30 cellular contexts compared by ENCODE assay signal in the genomic region with DNA sequence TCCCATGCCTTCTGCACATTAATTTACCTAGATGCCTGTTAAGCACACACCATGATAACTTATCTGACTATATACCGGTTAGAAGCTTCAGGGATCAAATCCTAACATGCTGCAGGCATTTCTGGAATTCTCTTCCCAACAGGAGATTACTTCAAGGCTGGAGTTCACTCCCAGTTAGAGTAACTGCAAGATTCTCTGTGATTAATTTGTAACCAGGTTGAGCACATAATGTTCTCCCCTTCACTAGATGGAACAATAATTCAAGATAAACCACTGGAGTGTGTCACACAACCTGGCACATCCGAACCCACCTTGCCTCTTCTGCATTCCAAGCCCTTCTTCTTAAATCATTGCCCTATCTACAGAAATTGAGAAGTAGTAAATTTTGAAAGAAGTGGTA. TPM values are rescaled to one million over a fixed set of nuclear protein-coding genes. Genes with fewer than 3 reads are reported as not detected.
A peak's percentile ranks its signal among the peaks of the same experiment; 100 is the strongest.
DNase-seq lines count a peak whose midpoint lies in the region; ATAC-seq, FAIRE-seq and TF ChIP-seq lines count a peak whose summit lies in the region.
"Had no signal": no experiment of that assay in that cellular context is flagged by ENCODE, and none has a peak within 500 bp of the region (broad histone marks: within the 10 kb centered on the region; RNA-seq: fewer than 3 reads in every experiment).

No MANE protein-coding gene starts in this region.

- H2BK20ac ChIP-seq in H1 (ENCODE audit: low read length) = no peak overlapping the region

- H3K4me3 Mint-ChIP-seq in GM23338 (no peak overlapping the region), T-cell (no peak overlapping the region)
- no peak overlapping the region for H3K4me3 Mint-ChIP-seq in activated T-cell treated with anti-CD3 and anti-CD28 coated beads, Interleukin-2, amount 50 U/mL, for 72 hours
- H3K4me3 Mint-ChIP-seq: activated naive CD4-positive, alpha-beta T cell treated with anti-CD3 and anti-CD28 coated beads, Interleukin-2, amount 50 U/mL, for 24 hours; CD4-positive, CD25-positive, alpha-beta regulatory T cell; stimulated activated effector memory CD8-positive, alpha-beta T cell treated with anti-CD3 and anti-CD28 coated beads, Interleukin-12 subunit alpha, Interleukin-12 subunit beta, amount 100 ng/mL, for 72 hours had no signal

- TF ChIP-seq RAD21 in H1 (IDR thresholded peaks at IDR 0.05 in 1 of 2, conservative IDR thresholded peaks at IDR 0.05 in 1 of 2; ENCODE audit: low read depth in 2 of 2, low read length in 2 of 2) = no peak

- WGBS in H1 (ENCODE audit: extremely low coverage in 1 of 2, insufficient coverage in 1 of 2, insufficient read length in 1 of 2, insufficient replicate concordance in 2 of 2, low coverage in 1 of 2, low lambda C conversion rate in 2 of 2, missing lambda C conversion rate in 1 of 2), 2 experiments = 60% methylated on average over 2 of the region's 2 CpGs; no CpG with 5 or more reads in 1 of the 2 experiments

- H2BK120ac ChIP-seq in H1 (replicated peaks; ENCODE audit: low read depth, low read length) = no peak overlapping the region

- no peak overlapping the region for H3K4me2 ChIP-seq in GM23338
- no peak overlapping the region; a peak in 1 of 4 replicates for H3K4me2 ChIP-seq in H1 (ENCODE audit: insufficient read depth in 1 of 2, low read depth in 2 of 2, low read length in 2 of 2)

- TF ChIP-seq EP300 in H1 (IDR thresholded peaks at IDR 0.05; ENCODE audit: borderline replicate concordance in 1 of 2, low read depth in 2 of 2, low read length in 2 of 2) = no peak

- H4K8ac ChIP-seq in H1 (ENCODE audit: extremely low read depth, insufficient read depth, low read length) = no peak overlapping the region

- H3K23ac ChIP-seq in H1 (ENCODE audit: insufficient read length) = no peak overlapping the region

- H4K20me1 ChIP-seq in GM23338 (replicated peaks; ENCODE audit: insufficient read depth) = no peaks in the 10 kb centered on the region
- H4K20me1 ChIP-seq in H1 (replicated peaks in 1 of 2; ENCODE audit: control insufficient read depth in 1 of 2, insufficient read depth in 2 of 2, low read length in 2 of 2) = no peaks in the 10 kb centered on the region

- no peak overlapping the region for H2AK5ac ChIP-seq in H1 (ENCODE audit: low read depth, low read length)

- H3K36me3 Mint-ChIP-seq in GM23338 (ENCODE audit: low read depth) (peaks cover 34% of the 10 kb centered on the region), T-cell (no peaks in the 10 kb centered on the region)
- H3K36me3 Mint-ChIP-seq in activated T-cell treated with anti-CD3 and anti-CD28 coated beads, Interleukin-2, amount 50 U/mL, for 72 hours (ENCODE audit: insufficient read depth in 2 of 2) = no peaks in the 10 kb centered on the region
- H3K36me3 Mint-ChIP-seq: activated naive CD4-positive, alpha-beta T cell treated with anti-CD3 and anti-CD28 coated beads, Interleukin-2, amount 50 U/mL, for 24 hours; CD4-positive, CD25-positive, alpha-beta regulatory T cell; stimulated activated effector memory CD8-positive, alpha-beta T cell treated with anti-CD3 and anti-CD28 coated beads, Interleukin-12 subunit alpha, Interleukin-12 subunit beta, amount 100 ng/mL, for 72 hours had no signal

- H2BK15ac ChIP-seq in H1 (ENCODE audit: low read length) = no peak overlapping the region

- H3K9me3 Mint-ChIP-seq in GM23338 (peaks cover 30% of the 10 kb centered on the region), T-cell (peaks cover 6 to 9% (median 8%) of the 10 kb centered on the region in 3 donors)
- peaks cover 0 to 7% of the 10 kb centered on the region in 2 donors for H3K9me3 Mint-ChIP-seq in activated T-cell treated with anti-CD3 and anti-CD28 coated beads, Interleukin-2, amount 50 U/mL, for 72 hours

- FAIRE-seq in H1 (lab: Jason Lieb, UNC) = peak; percentile 28
- FAIRE-seq: GM19239 had no signal

- no peak overlapping the region for H3K27ac Mint-ChIP-seq in GM23338
- H3K27ac Mint-ChIP-seq in T-cell = no peak overlapping the region
- no peak overlapping the region for H3K27ac Mint-ChIP-seq in activated T-cell treated with anti-CD3 and anti-CD28 coated beads, Interleukin-2, amount 50 U/mL, for 72 hours
- H3K27ac Mint-ChIP-seq: activated naive CD4-positive, alpha-beta T cell treated with anti-CD3 and anti-CD28 coated beads, Interleukin-2, amount 50 U/mL, for 24 hours; CD4-positive, CD25-positive, alpha-beta regulatory T cell; stimulated activated effector memory CD8-positive, alpha-beta T cell treated with anti-CD3 and anti-CD28 coated beads, Interleukin-12 subunit alpha, Interleukin-12 subunit beta, amount 100 ng/mL, for 72 hours had no signal

- H3K79me1 ChIP-seq in H1 (ENCODE audit: low read depth, low read length) = no peaks in the 10 kb centered on the region

- no peak overlapping the region for H3K56ac ChIP-seq in H1 (replicated peaks; ENCODE audit: insufficient read length, low read depth, low read length)

- H3K23me2 ChIP-seq in H1 (ENCODE audit: low read depth, low read length) = no peaks in the 10 kb centered on the region; the same call in 1 of the 2 replicates

- no peak overlapping the region for H3K14ac ChIP-seq in H1 (ENCODE audit: insufficient read length)

- no peak overlapping the region for H3K4me3 ChIP-seq in GM23338
- no peak overlapping the region for H3K4me3 ChIP-seq in H1 (ENCODE audit: extremely low read depth in 1 of 4, insufficient read depth in 2 of 4, low read depth in 3 of 4, low read length in 4 of 4)
- H3K4me3 ChIP-seq: left lung, uterus had no signal

- H3K4me1 Mint-ChIP-seq in GM23338 (no peaks in the 10 kb centered on the region), T-cell (no peaks in the 10 kb centered on the region)
- no peaks in the 10 kb centered on the region for H3K4me1 Mint-ChIP-seq in activated T-cell treated with anti-CD3 and anti-CD28 coated beads, Interleukin-2, amount 50 U/mL, for 72 hours (ENCODE audit: low read depth)
- H3K4me1 Mint-ChIP-seq: activated naive CD4-positive, alpha-beta T cell treated with anti-CD3 and anti-CD28 coated beads, Interleukin-2, amount 50 U/mL, for 24 hours; stimulated activated effector memory CD8-positive, alpha-beta T cell treated with anti-CD3 and anti-CD28 coated beads, Interleukin-12 subunit alpha, Interleukin-12 subunit beta, amount 100 ng/mL, for 72 hours had no signal

- POLR2A ChIA-PET in H1 (lab: Charles Lee; ENCODE audit: partially characterized antibody) (interaction anchor here (0.6 kb wide), 1 partner anchor 60 kb away, joined by 3 read pairs; no protein-coding TSS in a partner anchor), T-cell (lab: Charles Lee) (no interaction called here)

- no peaks in the 10 kb centered on the region for H3F3A ChIP-seq in GM23338 (replicated peaks; ENCODE audit: low read depth)

- H3K79me2 ChIP-seq in GM23338 (replicated peaks; ENCODE audit: insufficient read depth) (no peaks in the 10 kb centered on the region), H1 (ENCODE audit: control insufficient read depth in 1 of 2, insufficient read depth in 2 of 2, low read length in 2 of 2) (no peaks in the 10 kb centered on the region)

- no peak for DNase-seq in GM23338 (ENCODE audit: low spot score)
- no peak for DNase-seq in H1 (ENCODE audit: low read depth in 1 of 2, low spot score in 2 of 2)
- DNase-seq in left kidney (ENCODE audit: low read depth, low spot score) = peak; percentile 43
- DNase-seq in renal cortical epithelial cell (ENCODE audit: low read depth) = peak; percentile 96
- no peak for DNase-seq in T-cell
- no peak for DNase-seq in NCI-H82 treated with DMSO at 0.1 percent for 48 hours (lab: John Stamatoyannopoulos, UW; ENCODE audit: unreplicated experiment)
- no peak for DNase-seq in stimulated activated CD8-positive, alpha-beta memory T cell treated with anti-CD3 and anti-CD28 coated beads, Interleukin-4, amount 100 ng/mL, for 48 hours
- DNase-seq in activated T-cell treated with anti-CD3 and anti-CD28 coated beads, Interleukin-2, amount 50 U/mL, for 72 hours = no peak
- DNase-seq: activated CD4-positive, alpha-beta T cell treated with anti-CD3 and anti-CD28 coated beads, Interleukin-2, amount 50 U/mL, for 4 hours; anterior cingulate cortex; CD4-positive, CD25-positive, alpha-beta regulatory T cell; dermis blood vessel endothelial cell; DMS 273 treated with DMSO at 0.1 percent for 48 hours; head of caudate nucleus; left lung; midbrain; NCI-H446 treated with DMSO at 0.1 percent for 48 hours; T-helper 9 cell had no signal

- H3K9me3 ChIP-seq in H1 (ENCODE audit: insufficient read depth in 2 of 2, low read depth in 1 of 2, low read length in 1 of 2) = peaks cover 0 to 19% of the 10 kb centered on the region in 2 experiments; a peak in 3 of 4 replicates
- H3K9me3 ChIP-seq: left lung, uterus had no signal

- TF ChIP-seq CTCF in GM23338 (conservative IDR thresholded peaks at IDR 0.05; ENCODE audit: low read depth in 2 of 2) (no peak), H1 (IDR thresholded peaks at IDR 0.05; ENCODE audit: control extremely low read depth in 1 of 3, insufficient read depth in 1 of 3, low read depth in 1 of 3, low read length in 3 of 3) (no peak)

- TF ChIP-seq POLR2A in H1 (IDR thresholded peaks at IDR 0.05; ENCODE audit: control extremely low read depth in 1 of 2, low read depth in 2 of 2, low read length in 2 of 2) = no peak

- H3K27ac ChIP-seq in GM23338 (ENCODE audit: low read depth) (no peak overlapping the region), H1 (ENCODE audit: low read depth, low read length) (no peak overlapping the region)
- H3K27ac ChIP-seq: left lung had no signal

- H2BK12ac ChIP-seq in H1 (ENCODE audit: low read depth, low read length) = no peak overlapping the region

- H3K36me3 ChIP-seq in GM23338 (ENCODE audit: insufficient read depth) (no peaks in the 10 kb centered on the region; the same call in 1 of the 2 replicates), H1 (ENCODE audit: control insufficient read depth in 2 of 4, insufficient read depth in 4 of 4, low read length in 3 of 4) (peaks cover 0 to 4% (median 1%) of the 10 kb centered on the region in 4 experiments; a peak in 3 of 8 replicates)
- H3K36me3 ChIP-seq: left lung, uterus had no signal

- no peak overlapping the region for H3K9ac ChIP-seq in H1 (replicated peaks in 1 of 4; ENCODE audit: extremely low read depth in 1 of 4, low read depth in 3 of 4, low read length in 3 of 4)

- H4K91ac ChIP-seq in H1 (replicated peaks; ENCODE audit: insufficient read length, low read length) = no peak overlapping the region

- peak overlapping the region; percentile 65; the same call in 1 of the 2 replicates for H2AFZ ChIP-seq in GM23338
- H2AFZ ChIP-seq in H1 (ENCODE audit: low read length) = no peak overlapping the region

- H3K4me1 ChIP-seq in GM23338 (ENCODE audit: insufficient read depth) (no peaks in the 10 kb centered on the region), H1 (replicated peaks in 1 of 4; ENCODE audit: control insufficient read depth in 3 of 4, insufficient read depth in 4 of 4, low read length in 3 of 4) (peaks cover 0 to 2% (median 0%) of the 10 kb centered on the region in 4 experiments; a peak in 1 of 7 replicates)
- H3K4me1 ChIP-seq: left lung, uterus had no signal

- H3K4ac ChIP-seq in H1 (replicated peaks; ENCODE audit: insufficient read length, low read depth, low read length) = no peak overlapping the region

- no peak overlapping the region for H2BK5ac ChIP-seq in H1 (ENCODE audit: low read depth, low read length)

- no peaks in the 10 kb centered on the region for H3K27me3 ChIP-seq in GM23338 (ENCODE audit: insufficient read depth)
- no peaks in the 10 kb centered on the region for H3K27me3 ChIP-seq in H1 (replicated peaks in 1 of 4; ENCODE audit: control insufficient read depth in 3 of 4, extremely low read depth in 1 of 4, insufficient read depth in 3 of 4, low read length in 3 of 4)
- H3K27me3 ChIP-seq: left lung, uterus had no signal

- H4K5ac ChIP-seq in H1 (ENCODE audit: insufficient read length, low read depth, low read length) = no peak overlapping the region

- H3K27me3 Mint-ChIP-seq in GM23338 (ENCODE audit: insufficient read depth, low read depth, poor library complexity) (no peaks in the 10 kb centered on the region), T-cell (no peaks in the 10 kb centered on the region)
- no peaks in the 10 kb centered on the region for H3K27me3 Mint-ChIP-seq in activated T-cell treated with anti-CD3 and anti-CD28 coated beads, Interleukin-2, amount 50 U/mL, for 72 hours (ENCODE audit: low read depth)
- H3K27me3 Mint-ChIP-seq: activated naive CD4-positive, alpha-beta T cell treated with anti-CD3 and anti-CD28 coated beads, Interleukin-2, amount 50 U/mL, for 24 hours; CD4-positive, CD25-positive, alpha-beta regulatory T cell had no signal

- H3K18ac ChIP-seq in H1 (ENCODE audit: extremely low read depth, low read length) = no peak overlapping the region

- CTCF ChIA-PET in H1 (lab: Charles Lee; ENCODE audit: partially characterized antibody) (interaction anchor here (0.9 kb wide), 1 partner anchor 10 kb away, joined by 3 read pairs; no protein-coding TSS in a partner anchor), T-cell (lab: Charles Lee) (no interaction called here)

- ATAC-seq in GM23338 (no peak), T-cell (replicated peaks in 1 of 4) (no peak)
- ATAC-seq in activated T-cell treated with anti-CD3 and anti-CD28 coated beads, Interleukin-2, amount 50 U/mL, for 72 hours (replicated peaks in 1 of 2) = no peak
- ATAC-seq: left lung; SK-N-SH treated with all-trans-retinoic acid at 6 μM for 48 hours; stimulated activated effector memory CD8-positive, alpha-beta T cell treated with anti-CD3 and anti-CD28 coated beads, Interleukin-12 subunit alpha, Interleukin-12 subunit beta, amount 100 ng/mL, for 72 hours had no signal

- H3K9me2 ChIP-seq in GM23338 (ENCODE audit: insufficient read depth) = peaks cover 14% of the 10 kb centered on the region; the same call in 1 of the 2 replicates

RNA-seq across cellular contexts. Expression of gene UGT2A3, which starts 11.8 kb away (rescaled TPM):
- total RNA-seq in GM23338 (2014; rRNA removed; shearing (Covaris generic)) = not detected in 2 replicates
- polyA plus RNA-seq in GM23338 (2016; fragmentation: Nextera tagmentation; extraction: Ambion mirVana) (not detected in 2 replicates), H1 (2011; rRNA removed) (not detected in 2 replicates)
- not detected in 2 replicates for total RNA-seq in H1 (2021; fragmentation: NEBNext Ultra II Directional; extraction: Animal tissue kit (Norgen Biotek cat#: 25700))
- polyA plus RNA-seq in H1 (2011; cell fraction: cytosol; rRNA removed) = not detected
- polyA plus RNA-seq in H1 (2011; cell fraction: nucleus; rRNA removed) = not detected
- not detected in 4 replicates for polyA plus RNA-seq in H1 (2012, experiment 1 of 2)
- not detected for polyA plus RNA-seq in H1 (2012, experiment 2 of 2)
- not detected for polyA plus RNA-seq in H1 (2013, experiment 1 of 2)
- not detected for polyA plus RNA-seq in H1 (2013, experiment 2 of 2)
- polyA minus RNA-seq in H1 (2011; rRNA and poly(A)+ RNA removed) = not detected in 2 replicates
- not detected for polyA minus RNA-seq in H1 (2011; cell fraction: cytosol; rRNA and poly(A)+ RNA removed)
- not detected for polyA minus RNA-seq in H1 (2011; cell fraction: nucleus; rRNA and poly(A)+ RNA removed)
- total RNA-seq in renal cortical epithelial cell (33.3 and 72.8 TPM in 2 replicates), T-cell (under 1 TPM in 1 of 5 donors, not detected in 4; 0.18 TPM)
- not detected for total RNA-seq in activated T-cell treated with anti-CD3 and anti-CD28 coated beads, Interleukin-2, amount 50 U/mL, for 72 hours
- total RNA-seq: cardiac septum; CD4-positive, CD25-positive, alpha-beta regulatory T cell; left lung; M059J; OCI-LY7; posterior vena cava; skeletal muscle tissue; temporal lobe; uterus had no signal
- polyA plus RNA-seq: CD4-positive, CD25-positive, alpha-beta regulatory T cell; neural cell had no signal

Comparison
In these comparisons a context has a peak if more than half of its experiments do, and no peak if none do; other contexts are left out.
1. DNase-seq: peak in left kidney (single experiment) and renal cortical epithelial cell (single experiment); none in GM23338 (single experiment), H1 (0 of 2), T-cell (0 of 34), NCI-H82 treated with DMSO at 0.1 percent for 48 hours (single experiment), stimulated activated CD8-positive, alpha-beta memory T cell treated with anti-CD3 and anti-CD28 coated beads, Interleukin-4, amount 100 ng/mL, for 48 hours (single experiment) and activated T-cell treated with anti-CD3 and anti-CD28 coated beads, Interleukin-2, amount 50 U/mL, for 72 hours (0 of 2).
2. RNA of gene UGT2A3, which starts 11.8 kb away (total RNA-seq): 33.3 to 72.8 TPM in renal cortical epithelial cell; 0.18 TPM in T-cell, not detected in GM23338, not detected in H1 and not detected in activated T-cell treated with anti-CD3 and anti-CD28 coated beads, Interleukin-2, amount 50 U/mL, for 72 hours; every median in the first group is over 10 times any median in the second.